In genomic region chr19:12574036-12574435, GRCh38 we compare ENCODE assay signal across 16 cellular contexts. TPM values are rescaled to one million over a fixed set of nuclear protein-coding genes. Genes with fewer than 3 reads are reported as not detected.
A peak's percentile ranks its signal among the peaks of the same experiment; 100 is the strongest.
DNase-seq lines count a peak whose midpoint lies in the region; ATAC-seq, FAIRE-seq and TF ChIP-seq lines count a peak whose summit lies in the region.
"Had no signal": no experiment of that assay in that cellular context is flagged by ENCODE, and none has a peak within 500 bp of the region (broad histone marks: within the 10 kb centered on the region; RNA-seq: fewer than 3 reads in every experiment).

No MANE protein-coding gene starts in this region.

- H3K36me3 Mint-ChIP-seq in stimulated activated naive CD8-positive, alpha-beta T cell treated with anti-CD3 and anti-CD28 coated beads, Interleukin-15, Interleukin-2, amounts not matched to agents 100 ng/mL and 50 ng/mL, for 24 hours (ENCODE audit: low read depth): peaks cover 19% of the 10 kb centered on the region
- peaks cover 9% of the 10 kb centered on the region for H3K36me3 Mint-ChIP-seq in T-cell
- peaks cover 25% of the 10 kb centered on the region for H3K36me3 Mint-ChIP-seq in type B pancreatic cell
- H3K36me3 Mint-ChIP-seq: natural killer cell had no signal

- CTCF ChIA-PET in T-cell (lab: Charles Lee): no interaction called here

- no peak for TF ChIP-seq CTCF in type B pancreatic cell (conservative IDR thresholded peaks at IDR 0.05)

- peak overlapping the region; percentile 65 for H3K27ac Mint-ChIP-seq in stimulated activated naive CD8-positive, alpha-beta T cell treated with anti-CD3 and anti-CD28 coated beads, Interleukin-15, Interleukin-2, amounts not matched to agents 100 ng/mL and 50 ng/mL, for 24 hours
- H3K27ac Mint-ChIP-seq in T-cell: peak overlapping the region in 1 of 2 donors; percentile 84
- H3K27ac Mint-ChIP-seq in type B pancreatic cell: peak overlapping the region; percentile 34
- H3K27ac Mint-ChIP-seq: activated T-cell treated with anti-CD3 and anti-CD28 coated beads, Interleukin-2, amount 50 U/mL, for 72 hours; brain had no signal

- no peak for FAIRE-seq in frontal cortex (lab: Jason Lieb, UNC)
- FAIRE-seq: endometrium had no signal

- no peak for DNase-seq in stimulated activated naive CD8-positive, alpha-beta T cell treated with anti-CD3 and anti-CD28 coated beads, Interleukin-15, Interleukin-2, amounts not matched to agents 100 U/mL and 50 U/mL, for 24 hours
- DNase-seq in NCI-H146 treated with DMSO at 0.1 percent for 48 hours (lab: John Stamatoyannopoulos, UW; ENCODE audit: unreplicated experiment) (peak; percentile 97), T-cell (peak in 6 of 34 experiments; percentile 3 to 32 (median 11)), type B pancreatic cell (ENCODE audit: extremely low spot score, unreplicated experiment) (no peak), 8988T (no peak), Ammon's horn (ENCODE audit: low spot score) (no peak), frontal cortex (ENCODE audit: low spot score in 2 of 2) (no peak)
- DNase-seq: activated CD4-positive, CD25-positive, alpha-beta regulatory T cell; activated T-cell treated with anti-CD3 and anti-CD28 coated beads, Interleukin-2, amount 50 U/mL, for 72 hours; HCEC 1CT; natural killer cell; NCI-H446 treated with DMSO at 0.1 percent for 48 hours; stimulated activated CD4-positive, alpha-beta T cell treated with anti-CD3 and anti-CD28 coated beads, Interleukin-4, amount 100 ng/mL, for 4 hours had no signal

- ATAC-seq in stimulated activated naive CD8-positive, alpha-beta T cell treated with anti-CD3 and anti-CD28 coated beads, Interleukin-15, Interleukin-2, amounts not matched to agents 100 U/mL and 50 U/mL, for 24 hours: no peak
- peak in 3 of 4 experiments; percentile 57 to 70 (median 65) for ATAC-seq in T-cell (replicated peaks in 1 of 4)
- ATAC-seq: activated T-cell treated with anti-CD3 and anti-CD28 coated beads, Interleukin-2, amount 50 U/mL, for 72 hours; natural killer cell had no signal

- H3K9me3 Mint-ChIP-seq in stimulated activated naive CD8-positive, alpha-beta T cell treated with anti-CD3 and anti-CD28 coated beads, Interleukin-15, Interleukin-2, amounts not matched to agents 100 ng/mL and 50 ng/mL, for 24 hours: no peaks in the 10 kb centered on the region
- H3K9me3 Mint-ChIP-seq in T-cell (no peaks in the 10 kb centered on the region), type B pancreatic cell (peaks cover 9% of the 10 kb centered on the region)
- H3K9me3 Mint-ChIP-seq: natural killer cell had no signal

- POLR2A ChIA-PET in T-cell (lab: Charles Lee): no interaction called here

- peak overlapping the region; percentile 4 for H3K4me3 Mint-ChIP-seq in stimulated activated naive CD8-positive, alpha-beta T cell treated with anti-CD3 and anti-CD28 coated beads, Interleukin-15, Interleukin-2, amounts not matched to agents 100 ng/mL and 50 ng/mL, for 24 hours
- H3K4me3 Mint-ChIP-seq in T-cell (peak overlapping the region in 1 of 3 donors; percentile 51), type B pancreatic cell (no peak overlapping the region)
- H3K4me3 Mint-ChIP-seq: activated T-cell treated with anti-CD3 and anti-CD28 coated beads, Interleukin-2, amount 50 U/mL, for 72 hours; brain; natural killer cell had no signal

- peaks cover 13% of the 10 kb centered on the region for H3K4me1 Mint-ChIP-seq in stimulated activated naive CD8-positive, alpha-beta T cell treated with anti-CD3 and anti-CD28 coated beads, Interleukin-15, Interleukin-2, amounts not matched to agents 100 ng/mL and 50 ng/mL, for 24 hours (ENCODE audit: low read depth)
- H3K4me1 Mint-ChIP-seq in T-cell (peaks cover 11 to 16% (median 12%) of the 10 kb centered on the region in 3 donors), type B pancreatic cell (ENCODE audit: unreplicated experiment) (no peaks in the 10 kb centered on the region)
- H3K4me1 Mint-ChIP-seq: brain had no signal

- no peaks in the 10 kb centered on the region for H3K27me3 Mint-ChIP-seq in stimulated activated naive CD8-positive, alpha-beta T cell treated with anti-CD3 and anti-CD28 coated beads, Interleukin-15, Interleukin-2, amounts not matched to agents 100 ng/mL and 50 ng/mL, for 24 hours
- H3K27me3 Mint-ChIP-seq in T-cell (no peaks in the 10 kb centered on the region), type B pancreatic cell (no peaks in the 10 kb centered on the region)

RNA-seq across cellular contexts. Expression of gene ZNF564, which starts 22.8 kb away (rescaled TPM):
- 10 to 100 TPM; 14.2 to 21.8 (median 20.8) TPM for total RNA-seq in T-cell
- 11.0 and 14.5 TPM in 2 replicates for total RNA-seq in type B pancreatic cell (ENCODE audit: low replicate concordance)
- 32.6 TPM for total RNA-seq in frontal cortex

RNA-seq across cellular contexts. Expression of gene ZNF490, which starts 36.6 kb away (rescaled TPM):
- total RNA-seq in T-cell (10 to 100 TPM; 11.8 to 14.0 (median 12.4) TPM), type B pancreatic cell (ENCODE audit: low replicate concordance) (11.2 and 11.4 TPM in 2 replicates), frontal cortex (9.4 TPM)

RNA-seq across cellular contexts. Expression of gene ZNF791, which starts 36.7 kb away (rescaled TPM):
- total RNA-seq in T-cell: 10 to 100 TPM; 33.4 to 54.6 (median 43.9) TPM
- 21.1 and 27.4 TPM in 2 replicates for total RNA-seq in type B pancreatic cell (ENCODE audit: low replicate concordance)
- total RNA-seq in frontal cortex: 25.3 TPM
